ENCODE assay signal across 7 cellular contexts in genomic region chr13:30113531-30113930, GRCh38.
A peak's percentile ranks its signal among the peaks of the same experiment; 100 is the strongest.
DNase-seq lines count a peak whose midpoint lies in the region; ATAC-seq and TF ChIP-seq lines count a peak whose summit lies in the region.

No MANE protein-coding gene starts in this region.

- H3K27me3 Mint-ChIP-seq in activated T-helper 17 cell treated with anti-CD3 and anti-CD28 coated beads, Interleukin-2, amount 50 U/mL, for 72 hours: no peaks in the 10 kb centered on the region
- H3K27me3 Mint-ChIP-seq in stimulated activated memory B cell treated with anti-CD40 and anti-IgM and Interleukin-4, amounts not matched to agents 10 μg/mL and 1 μg/mL and 100 μg/mL, for 72 hours: peaks cover 21% of the 10 kb centered on the region

- peak overlapping the region; percentile 73 for H3K27ac ChIP-seq in left lung

- intact Hi-C loops in left lung (cut with DNase I): loop anchor here in 1 of 2 donors (5.0 to 10.0 kb wide), 3 partner anchors 266 to 606 kb away; no protein-coding TSS in a partner anchor

- H3K36me3 ChIP-seq in left lung: no peaks in the 10 kb centered on the region

- H3K4me1 ChIP-seq in left lung: peaks cover 3 to 32% of the 10 kb centered on the region in 2 donors

- no peaks in the 10 kb centered on the region for H3K9me3 ChIP-seq in left lung

- H3K27me3 ChIP-seq in left lung: peaks cover 0 to 4% of the 10 kb centered on the region in 2 donors

- H3K9me3 Mint-ChIP-seq in activated T-helper 17 cell treated with anti-CD3 and anti-CD28 coated beads, Interleukin-2, amount 50 U/mL, for 72 hours: no peaks in the 10 kb centered on the region
- no peaks in the 10 kb centered on the region for H3K9me3 Mint-ChIP-seq in stimulated activated memory B cell treated with anti-CD40 and anti-IgM and Interleukin-4, amounts not matched to agents 10 μg/mL and 1 μg/mL and 100 μg/mL, for 72 hours

- no peak overlapping the region for H3K4me3 ChIP-seq in left lung

- ATAC-seq in activated T-helper 17 cell treated with anti-CD3 and anti-CD28 coated beads, Interleukin-2, amount 50 U/mL, for 72 hours (replicated peaks): no peak
- peak; percentile 26 for ATAC-seq in left lung
- no peak for ATAC-seq in stimulated activated memory B cell treated with anti-CD40 and anti-IgM and Interleukin-4, amounts not matched to agents 10 μg/mL and 1 μg/mL and 100 μg/mL, for 72 hours
- ATAC-seq in HG02763 (IDR thresholded peaks at IDR 0.05; ENCODE audit: unreplicated experiment): no peak

- DNase-seq in NCI-H69 (lab: John Stamatoyannopoulos, UW) (peak; percentile 18), left lung (no peak), ecto neural progenitor cell (ENCODE audit: low spot score) (no peak), GM10266 (ENCODE audit: extremely low spot score) (no peak)

- no peaks in the 10 kb centered on the region for H3K36me3 Mint-ChIP-seq in activated T-helper 17 cell treated with anti-CD3 and anti-CD28 coated beads, Interleukin-2, amount 50 U/mL, for 72 hours (ENCODE audit: low read depth)
- H3K36me3 Mint-ChIP-seq in stimulated activated memory B cell treated with anti-CD40 and anti-IgM and Interleukin-4, amounts not matched to agents 10 μg/mL and 1 μg/mL and 100 μg/mL, for 72 hours: no peaks in the 10 kb centered on the region

- peak overlapping the region; percentile 73 for H3K4me3 Mint-ChIP-seq in activated T-helper 17 cell treated with anti-CD3 and anti-CD28 coated beads, Interleukin-2, amount 50 U/mL, for 72 hours
- no peak overlapping the region for H3K4me3 Mint-ChIP-seq in stimulated activated memory B cell treated with anti-CD40 and anti-IgM and Interleukin-4, amounts not matched to agents 10 μg/mL and 1 μg/mL and 100 μg/mL, for 72 hours

- H3K4me1 Mint-ChIP-seq in activated T-helper 17 cell treated with anti-CD3 and anti-CD28 coated beads, Interleukin-2, amount 50 U/mL, for 72 hours: peaks cover 8% of the 10 kb centered on the region
- peaks cover 17% of the 10 kb centered on the region for H3K4me1 Mint-ChIP-seq in stimulated activated memory B cell treated with anti-CD40 and anti-IgM and Interleukin-4, amounts not matched to agents 10 μg/mL and 1 μg/mL and 100 μg/mL, for 72 hours

- TF ChIP-seq CTCF in left lung (IDR thresholded peaks at IDR 0.05) (no peak), GM10266 (IDR thresholded peaks at IDR 0.05; ENCODE audit: control insufficient read depth, insufficient read depth, low read depth, missing control alignments) (no peak)

- no peak overlapping the region for H3K27ac Mint-ChIP-seq in activated T-helper 17 cell treated with anti-CD3 and anti-CD28 coated beads, Interleukin-2, amount 50 U/mL, for 72 hours
- H3K27ac Mint-ChIP-seq in stimulated activated memory B cell treated with anti-CD40 and anti-IgM and Interleukin-4, amounts not matched to agents 10 μg/mL and 1 μg/mL and 100 μg/mL, for 72 hours: peak overlapping the region; percentile 24
